ENCODE assay signal across 7 cellular contexts in the genomic region with DNA sequence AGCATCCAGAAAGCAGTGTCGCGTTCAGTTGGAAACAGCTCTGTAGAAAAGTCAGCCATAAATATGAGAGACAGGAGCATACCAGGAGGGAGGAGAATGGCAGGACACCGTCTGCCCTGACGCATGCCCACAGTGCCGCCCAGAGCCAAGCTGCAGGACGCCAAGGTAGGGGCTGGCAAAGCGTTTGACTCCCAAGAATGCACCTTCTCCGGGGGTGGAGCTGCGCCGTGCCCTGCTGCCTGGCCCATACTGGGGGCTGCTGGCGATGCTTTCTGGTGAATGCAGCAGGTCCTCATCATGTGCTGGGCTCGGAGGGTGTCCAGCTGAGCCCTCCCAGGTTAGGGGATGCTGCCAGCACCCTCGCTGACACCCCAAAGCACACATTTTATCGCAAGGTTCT.
"Had no signal": no experiment of that assay in that cellular context is flagged by ENCODE, and none has a peak within 500 bp of the region (broad histone marks: within the 10 kb centered on the region; RNA-seq: fewer than 3 reads in every experiment).

No MANE protein-coding gene starts in this region.

- H3K4me3 Mint-ChIP-seq: IgD-negative memory B cell had no signal

- FAIRE-seq: HepG2, K562 had no signal

- H3K27ac Mint-ChIP-seq: IgD-negative memory B cell had no signal

- DNase-seq: IMR-90, KBM-7, KG1 had no signal

- H3K27ac ChIP-seq: HL-60 had no signal

- H3K36me3 Mint-ChIP-seq: IgD-negative memory B cell had no signal

- H3K4me3 ChIP-seq: K562 had no signal

- H3K4me1 Mint-ChIP-seq: IgD-negative memory B cell had no signal

- H3K27me3 Mint-ChIP-seq: IgD-negative memory B cell had no signal
